26 cellular contexts compared by ENCODE assay signal in the genomic region with DNA sequence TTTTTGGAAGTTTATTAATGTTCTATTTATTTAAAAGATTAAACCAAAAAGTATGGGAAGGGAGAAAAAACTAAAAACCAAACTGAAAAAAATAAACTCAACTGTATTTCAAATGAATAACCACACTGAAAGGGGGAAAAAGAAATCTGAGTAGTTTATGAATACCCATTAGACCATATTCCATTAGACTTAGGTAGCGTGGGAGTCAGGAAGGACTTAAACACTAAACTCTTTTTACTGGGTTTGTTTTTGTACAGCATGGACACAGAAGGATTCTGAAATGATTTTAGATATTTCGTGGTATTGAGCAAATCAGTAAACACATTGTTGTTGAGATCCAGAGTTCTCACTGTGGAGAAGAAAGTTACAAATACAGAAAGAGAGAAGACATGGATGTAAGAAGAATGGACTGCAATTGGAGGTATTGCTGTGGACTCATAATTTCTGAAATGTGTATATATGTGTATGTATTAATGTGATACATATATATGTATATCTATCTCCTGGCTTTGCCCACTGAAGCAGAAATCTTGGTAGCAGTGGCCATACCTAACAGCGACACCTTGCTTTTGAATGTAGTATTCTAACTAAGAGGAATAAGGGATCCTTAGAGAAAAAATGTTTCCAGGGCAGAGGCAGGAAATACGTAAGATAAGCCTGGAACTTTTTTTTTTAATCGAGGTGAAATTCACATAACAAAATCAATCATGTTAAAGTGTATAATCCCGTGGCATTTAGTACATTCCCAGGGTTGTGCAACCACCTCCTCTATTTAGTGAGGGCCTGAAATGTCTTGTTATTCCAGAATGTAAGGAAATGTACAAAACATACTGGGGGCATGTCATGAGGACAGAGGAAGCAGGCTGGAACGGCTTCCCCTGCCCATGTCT.
DNase-seq lines count a peak whose midpoint lies in the region; TF ChIP-seq lines count a peak whose summit lies in the region.
"Had no signal": no experiment of that assay in that cellular context is flagged by ENCODE, and none has a peak within 500 bp of the region (broad histone marks: within the 10 kb centered on the region; RNA-seq: fewer than 3 reads in every experiment).

No MANE protein-coding gene starts in this region.

- no peak overlapping the region for H2AFZ ChIP-seq in osteoblast (ENCODE audit: low read length)

- no peaks in the 10 kb centered on the region for H3K36me3 ChIP-seq in osteoblast (ENCODE audit: insufficient read depth, low read length)
- H3K36me3 ChIP-seq in right atrium auricular region = no peaks in the 10 kb centered on the region
- H3K36me3 ChIP-seq: ascending aorta, BE2C, prostate gland, thyroid gland had no signal

- H3K4me1 Mint-ChIP-seq in Calu3 (ENCODE audit: low read depth, unreplicated experiment) = peaks cover 39% of the 10 kb centered on the region

- peaks cover 2% of the 10 kb centered on the region for H3K9me3 Mint-ChIP-seq in Calu3 (ENCODE audit: low read depth, unreplicated experiment)

- CTCF ChIA-PET in Calu3 (lab: Charles Lee) = interaction anchor here (0.6 to 1.3 kb wide), 4 partner anchors 15 to 1599 kb away, joined by 3 to 7 read pairs (median 4); no protein-coding TSS in a partner anchor

- H3K4me2 ChIP-seq in osteoblast (ENCODE audit: insufficient read depth, low read length) = peak overlapping the region; percentile 7
- H3K4me2 ChIP-seq: SK-N-SH had no signal

- no peak overlapping the region for H3K4me3 Mint-ChIP-seq in Calu3 (ENCODE audit: low read depth, unreplicated experiment)

- peaks cover 20% of the 10 kb centered on the region for H3K36me3 Mint-ChIP-seq in Calu3 (ENCODE audit: insufficient read depth, unreplicated experiment)

- H4K20me1 ChIP-seq in osteoblast (ENCODE audit: insufficient read depth, low read length) = no peaks in the 10 kb centered on the region

- H3K27ac ChIP-seq in osteoblast (ENCODE audit: low read depth, low read length) = no peak overlapping the region
- H3K27ac ChIP-seq in right atrium auricular region = no peak overlapping the region
- H3K27ac ChIP-seq: ascending aorta, prostate gland, thyroid gland had no signal

- in situ Hi-C loops in SK-MEL-5 (cut with HindIII; ENCODE audit: low pct_unique_long_range_greater_than_20kb, low sequenced_read_pairs) = no loop called here

- no peaks in the 10 kb centered on the region for H3K79me2 ChIP-seq in osteoblast (ENCODE audit: insufficient read depth, low read length)

- H3K27ac Mint-ChIP-seq in Calu3 (ENCODE audit: unreplicated experiment) = peak overlapping the region; percentile 83
- H3K27ac Mint-ChIP-seq: activated naive CD8-positive, alpha-beta T cell; stimulated activated naive CD8-positive, alpha-beta T cell treated with anti-CD3 and anti-CD28 coated beads, Interleukin-15, Interleukin-2, amounts not matched to agents 100 ng/mL and 50 ng/mL, for 24 hours; T-helper 1 cell treated with Interleukin-12 subunit alpha and Interleukin-12 subunit beta and Interleukin-4 antibody, amounts not matched to agents 30 μg/mL and 1 μg/mL, for 36 hours had no signal

- no peaks in the 10 kb centered on the region for H3K27me3 Mint-ChIP-seq in Calu3 (ENCODE audit: unreplicated experiment)

- H3K9me3 ChIP-seq in osteoblast (ENCODE audit: low read depth, low read length) (no peaks in the 10 kb centered on the region), right atrium auricular region (peaks cover 0 to 9% of the 10 kb centered on the region in 2 donors)
- H3K9me3 ChIP-seq: ascending aorta, BE2C, prostate gland, SK-N-SH, thyroid gland had no signal

- intact Hi-C loops in Calu3 (cut with micrococcal nuclease; ENCODE audit: unreplicated experiment) = loop anchor here (5.0 to 10.0 kb wide), 3 partner anchors 51 to 381 kb away; partner anchors contain the start of gene VLDLR

- BruUV-seq in Calu3 (replicated peaks; lab: Mats Ljungman, UMichigan) = no TSS peak

- H3K4me3 ChIP-seq in fibroblast of villous mesenchyme (ENCODE audit: low read depth, low read length) (no peak overlapping the region), osteoblast (ENCODE audit: insufficient read depth, low read length) (no peak overlapping the region), right atrium auricular region (no peak overlapping the region)
- H3K4me3 ChIP-seq: prostate gland, thyroid gland had no signal

- H3K27me3 ChIP-seq in osteoblast (ENCODE audit: insufficient read depth, low read length) (peaks cover 9% of the 10 kb centered on the region), right atrium auricular region (no peaks in the 10 kb centered on the region)
- H3K27me3 ChIP-seq: ascending aorta, BE2C, thyroid gland had no signal

- H3K4me1 ChIP-seq in osteoblast (ENCODE audit: insufficient read depth, low read length) (peaks cover 12% of the 10 kb centered on the region), right atrium auricular region (peaks cover 3 to 19% of the 10 kb centered on the region in 2 donors)
- H3K4me1 ChIP-seq: BE2C, prostate gland had no signal

- TF ChIP-seq CTCF in Calu3 (IDR thresholded peaks at IDR 0.05; ENCODE audit: unreplicated experiment) (no peak), fibroblast of villous mesenchyme (IDR thresholded peaks at IDR 0.05; ENCODE audit: insufficient read depth, low read depth, low read length) (no peak), osteoblast (IDR thresholded peaks at IDR 0.05; ENCODE audit: extremely low read depth, low read depth, low read length) (peak; percentile 37), right atrium auricular region (IDR thresholded peaks at IDR 0.05) (no peak)

- DNase-seq in Calu3 = no peak
- DNase-seq in SK-MEL-5 (ENCODE audit: low read depth, low spot score) = peak; percentile 22
- DNase-seq in fibroblast of villous mesenchyme (ENCODE audit: low read depth) = peak; percentile 59
- DNase-seq in osteoblast (ENCODE audit: insufficient read length, low spot score, missing footprints) = no peak
- DNase-seq in NCI-H2081 treated with DMSO at 0.1 percent for 48 hours (lab: John Stamatoyannopoulos, UW) = no peak
- no peak for DNase-seq in superior temporal gyrus (ENCODE audit: extremely low spot score)
- no peak for DNase-seq in right atrium auricular region (ENCODE audit: low spot score)
- DNase-seq: activated CD4-positive, alpha-beta T cell treated with anti-CD3 and anti-CD28 coated beads for 1 hour; activated effector memory CD4-positive, alpha-beta T cell treated with Interleukin-2 at 50 U/mL for 16 hours; activated T-cell treated with anti-CD3 and anti-CD28 coated beads for 4 hours; BE2C; central memory CD4-positive, alpha-beta T cell; DMS79; glutamatergic neuron; KBM-7; MM.1S; NCI-H1436; NCI-H2107; NCI-H446 treated with DMSO at 0.1 percent for 48 hours; SK-N-SH; thyroid gland had no signal

Comparison
In these comparisons a context has a peak if more than half of its experiments do, and no peak if none do; other contexts are left out.
1. DNase-seq: peak in SK-MEL-5 (single experiment) and fibroblast of villous mesenchyme (single experiment); none in Calu3 (single experiment), osteoblast (single experiment), NCI-H2081 treated with DMSO at 0.1 percent for 48 hours (single experiment), superior temporal gyrus (single experiment) and right atrium auricular region (single experiment).